ENCODE assay signal across 17 cellular contexts in the genomic region with DNA sequence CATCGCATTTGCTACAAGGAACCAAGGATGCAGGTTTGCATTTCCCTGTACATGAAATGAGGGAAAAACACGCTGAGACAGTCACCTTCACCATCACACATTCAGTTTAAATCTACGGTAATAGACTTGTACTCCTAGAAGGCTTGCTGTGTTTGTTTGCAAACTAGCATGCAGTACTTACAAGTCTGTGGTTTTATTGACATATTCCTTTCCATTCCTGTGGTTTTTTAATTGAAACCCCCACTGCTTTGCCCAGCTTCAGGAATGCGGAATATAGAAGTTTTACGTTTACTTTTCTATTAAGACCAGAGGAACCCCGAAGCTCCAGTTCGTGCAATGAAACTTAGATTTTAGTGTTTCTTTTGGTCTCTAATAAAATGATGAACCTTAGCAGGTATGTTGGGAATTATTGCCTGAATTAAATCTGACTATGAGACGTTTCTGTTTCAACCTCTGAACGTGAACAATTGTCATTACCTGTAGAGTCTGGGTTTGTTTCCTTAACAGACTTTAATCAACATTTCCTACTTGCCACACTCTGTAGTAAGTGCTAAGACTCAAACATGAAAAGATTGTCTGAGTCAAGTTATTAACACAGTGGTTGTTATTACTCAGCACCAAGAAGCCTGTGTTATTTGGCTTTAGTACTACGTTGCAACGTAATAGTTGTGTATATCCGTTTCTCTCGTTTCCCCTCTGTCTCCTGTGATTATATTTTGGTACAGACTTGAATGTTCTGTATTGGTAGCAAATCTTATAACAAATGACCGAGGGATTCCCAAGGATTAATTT.
A peak's percentile ranks its signal among the peaks of the same experiment; 100 is the strongest.
DNase-seq lines count a peak whose midpoint lies in the region; ATAC-seq and TF ChIP-seq lines count a peak whose summit lies in the region.
"Had no signal": no experiment of that assay in that cellular context is flagged by ENCODE, and none has a peak within 500 bp of the region (broad histone marks: within the 10 kb centered on the region; RNA-seq: fewer than 3 reads in every experiment).

No MANE protein-coding gene starts in this region.

- no peaks in the 10 kb centered on the region for H3K36me3 ChIP-seq in lower lobe of right lung
- H3K36me3 ChIP-seq: adrenal gland, BLaER1, thyroid gland had no signal

- H3K27me3 ChIP-seq in lower lobe of right lung (ENCODE audit: low read depth): no peaks in the 10 kb centered on the region
- H3K27me3 ChIP-seq: adrenal gland, BLaER1, thyroid gland had no signal

- H3K27me3 Mint-ChIP-seq in immature natural killer cell (ENCODE audit: low read depth in 3 of 3): peaks cover 0 to 2% (median 0%) of the 10 kb centered on the region in 3 donors
- H3K27me3 Mint-ChIP-seq: T-helper 17 cell had no signal

- no peak overlapping the region for H3K4me3 Mint-ChIP-seq in immature natural killer cell
- H3K4me3 Mint-ChIP-seq: T-helper 17 cell had no signal

- no peak overlapping the region for H3K27ac Mint-ChIP-seq in immature natural killer cell
- H3K27ac Mint-ChIP-seq: T-helper 17 cell had no signal

- H3K36me3 Mint-ChIP-seq in immature natural killer cell: no peaks in the 10 kb centered on the region

- no peak for TF ChIP-seq CTCF in lower lobe of right lung (IDR thresholded peaks at IDR 0.05)

- H3K9me3 ChIP-seq in lower lobe of right lung: no peaks in the 10 kb centered on the region
- H3K9me3 ChIP-seq: adrenal gland, BLaER1, thyroid gland had no signal

- H3K9me3 Mint-ChIP-seq in immature natural killer cell: peaks cover 0 to 20% (median 3%) of the 10 kb centered on the region in 6 donors

- peak; percentile 42 to 68 for ATAC-seq in lower lobe of right lung
- ATAC-seq in GM21528 (IDR thresholded peaks at IDR 0.05; ENCODE audit: low FRiP score, unreplicated experiment): no peak
- ATAC-seq: T-helper 17 cell had no signal

- H3K4me1 Mint-ChIP-seq in immature natural killer cell: no peaks in the 10 kb centered on the region
- H3K4me1 Mint-ChIP-seq: T-helper 17 cell had no signal

- no peak overlapping the region for H3K27ac ChIP-seq in lower lobe of right lung
- H3K27ac ChIP-seq: adrenal gland, BLaER1 had no signal

- intact Hi-C loops in lower lobe of right lung (cut with DNase I): no loop called here

- H3K4me3 ChIP-seq in lower lobe of right lung: no peak overlapping the region
- H3K4me3 ChIP-seq: adrenal gland, BLaER1, thyroid gland had no signal

- DNase-seq in AG08395 (ENCODE audit: low spot score) (peak; percentile 14), LHCN-M2 (ENCODE audit: low read depth) (peak; percentile 77), astrocyte of the hippocampus (ENCODE audit: low read depth, low spot score) (peak; percentile 83), lower lobe of right lung (no peak), immature natural killer cell (no peak), NCI-H524 (lab: John Stamatoyannopoulos, UW) (no peak)
- DNase-seq in central memory CD4-positive, alpha-beta T cell: no peak
- DNase-seq: adrenal gland; DMS153; NCI-H1417; NCI-H345; stimulated activated CD4-positive, alpha-beta T cell treated with anti-CD3 and anti-CD28 coated beads, Interleukin-1b, Interleukin-23, amount 100 ng/mL, for 48 hours; stimulated activated CD8-positive, alpha-beta memory T cell treated with anti-CD3 and anti-CD28 coated beads, Interleukin-4, amount 100 ng/mL, for 48 hours; T-helper 17 cell; thyroid gland had no signal

- no peaks in the 10 kb centered on the region for H3K4me1 ChIP-seq in lower lobe of right lung
- H3K4me1 ChIP-seq: adrenal gland, BLaER1, thyroid gland had no signal

Comparison
In these comparisons a context has a peak if more than half of its experiments do, and no peak if none do; other contexts are left out.
1. DNase-seq: peak in AG08395 (single experiment), LHCN-M2 (single experiment) and astrocyte of the hippocampus (single experiment); none in lower lobe of right lung (single experiment), immature natural killer cell (0 of 3), central memory CD4-positive, alpha-beta T cell (single experiment) and NCI-H524 (0 of 2).